ENCODE assay signal across 8 cellular contexts in genomic region chr3:88058593-88059379, GRCh38. TPM values are rescaled to one million over a fixed set of nuclear protein-coding genes. Genes with fewer than 3 reads are reported as not detected.
DNase-seq lines count a peak whose midpoint lies in the region; ATAC-seq and TF ChIP-seq lines count a peak whose summit lies in the region.

CGGBP1 (minus strand) TSS chr3:88059005; CDS start chr3:88055976, 3,029 bp downstream.
ZNF654 (plus strand) TSS chr3:88059255; CDS start chr3:88059320, 65 bp downstream.

- no peaks in the 10 kb centered on the region for H3K9me3 Mint-ChIP-seq in activated T-helper 2 cell treated with anti-CD3 and anti-CD28 coated beads, Interferon-gamma antibody, Interleukin-2, Interleukin-4, amounts not matched to agents 10 μg/mL and 5 μg/mL and 100 μg/mL, durations not matched to agents 14 hours and 24 hours and 36 hours
- no peaks in the 10 kb centered on the region for H3K9me3 Mint-ChIP-seq in naive thymus-derived CD8-positive, alpha-beta T cell

- H3K4me1 Mint-ChIP-seq in activated T-helper 2 cell treated with anti-CD3 and anti-CD28 coated beads, Interferon-gamma antibody, Interleukin-2, Interleukin-4, amounts not matched to agents 10 μg/mL and 5 μg/mL and 100 μg/mL, durations not matched to agents 14 hours and 24 hours and 36 hours (ENCODE audit: low read depth): peaks cover 50% of the 10 kb centered on the region
- H3K4me1 Mint-ChIP-seq in naive thymus-derived CD8-positive, alpha-beta T cell: peaks cover 27 to 74% (median 58%) of the 10 kb centered on the region in 4 donors

- intact Hi-C loops in activated T-helper 2 cell treated with anti-CD3 and anti-CD28 coated beads, Interferon-gamma antibody, Interleukin-2, Interleukin-4, amounts not matched to agents 10 μg/mL and 5 μg/mL and 100 μg/mL, durations not matched to agents 14 hours and 24 hours and 36 hours (cut with micrococcal nuclease): loop anchor here (1.0 to 5.0 kb wide), 6 partner anchors 28 to 91 kb away; partner anchors contain the start of gene C3orf38

- H3K27me3 ChIP-seq in RWPE2 (ENCODE audit: insufficient read depth, poor library complexity, severe bottlenecking): no peaks in the 10 kb centered on the region

- DNase-seq in EH (ENCODE audit: low read depth): peak; percentile 99
- DNase-seq in H4 (ENCODE audit: low spot score): peak; percentile 93
- DNase-seq in LoVo (ENCODE audit: low spot score): peak; percentile 98
- peak; percentile 96 for DNase-seq in RWPE2 (ENCODE audit: low spot score)
- peak; percentile 99 for DNase-seq in activated T-helper 2 cell treated with anti-CD3 and anti-CD28 coated beads, Interferon-gamma antibody, Interleukin-2, Interleukin-4, amounts not matched to agents 10 μg/mL and 5 μg/mL and 100 μg/mL, durations not matched to agents 14 hours and 24 hours and 36 hours (ENCODE audit: low spot score)
- peak; percentile 98 for DNase-seq in fibroblast of mammary gland (ENCODE audit: low read depth)
- DNase-seq in naive thymus-derived CD8-positive, alpha-beta T cell: peak; percentile 87 to 100 (median 99)
- DNase-seq in stimulated activated naive CD4-positive, alpha-beta T cell (lab: John Stamatoyannopoulos, UW): peak; percentile 97 to 100 (median 98)

- H3K4me3 ChIP-seq in RWPE2 (ENCODE audit: severe bottlenecking) (peak within 1 kb of the TSS; percentile 96), fibroblast of mammary gland (ENCODE audit: control insufficient read depth, low read depth, low read length) (peak within 1 kb of the TSS; percentile 75)

- POLR2A ChIA-PET in naive thymus-derived CD8-positive, alpha-beta T cell (lab: Charles Lee): interaction anchor here (0.6 to 2.3 kb wide), 13 partner anchors 8 to 832 kb away, joined by 3 to 68 read pairs (median 4); partner anchors contain the start of genes C3orf38 and CHMP2B

- peak within 1 kb of the TSS; percentile 98 for H3K27ac Mint-ChIP-seq in activated T-helper 2 cell treated with anti-CD3 and anti-CD28 coated beads, Interferon-gamma antibody, Interleukin-2, Interleukin-4, amounts not matched to agents 10 μg/mL and 5 μg/mL and 100 μg/mL, durations not matched to agents 14 hours and 24 hours and 36 hours
- peak within 1 kb of the TSS; percentile 94 to 99 (median 98) for H3K27ac Mint-ChIP-seq in naive thymus-derived CD8-positive, alpha-beta T cell

- TF ChIP-seq CTCF in RWPE2 (IDR thresholded peaks at IDR 0.05; ENCODE audit: poor library complexity, severe bottlenecking): no peak
- no peak for TF ChIP-seq CTCF in fibroblast of mammary gland (conservative IDR thresholded peaks at IDR 0.05; ENCODE audit: control insufficient read depth, insufficient read depth, low read depth, low read length)

- H3K36me3 ChIP-seq in RWPE2 (ENCODE audit: low read depth): peaks cover 36% of the 10 kb centered on the region

- peak within 1 kb of the TSS; percentile 74 for H3K27ac ChIP-seq in RWPE2 (ENCODE audit: poor library complexity, severe bottlenecking)

- no peaks in the 10 kb centered on the region for H3K27me3 Mint-ChIP-seq in activated T-helper 2 cell treated with anti-CD3 and anti-CD28 coated beads, Interferon-gamma antibody, Interleukin-2, Interleukin-4, amounts not matched to agents 10 μg/mL and 5 μg/mL and 100 μg/mL, durations not matched to agents 14 hours and 24 hours and 36 hours (ENCODE audit: low read depth)
- H3K27me3 Mint-ChIP-seq in naive thymus-derived CD8-positive, alpha-beta T cell: no peaks in the 10 kb centered on the region

- no peaks in the 10 kb centered on the region for H3K9me3 ChIP-seq in RWPE2 (ENCODE audit: severe bottlenecking)

- peak; percentile 92 for ATAC-seq in RWPE2 (ENCODE audit: low read depth)
- ATAC-seq in naive thymus-derived CD8-positive, alpha-beta T cell: peak; percentile 91 to 92

- peak within 1 kb of the TSS; percentile 100 for H3K4me3 Mint-ChIP-seq in activated T-helper 2 cell treated with anti-CD3 and anti-CD28 coated beads, Interferon-gamma antibody, Interleukin-2, Interleukin-4, amounts not matched to agents 10 μg/mL and 5 μg/mL and 100 μg/mL, durations not matched to agents 14 hours and 24 hours and 36 hours (ENCODE audit: low read depth)
- H3K4me3 Mint-ChIP-seq in naive thymus-derived CD8-positive, alpha-beta T cell: peak within 1 kb of the TSS; percentile 92 to 100 (median 98)

- peaks cover 10% of the 10 kb centered on the region for H3K4me1 ChIP-seq in RWPE2 (ENCODE audit: insufficient read depth, poor library complexity, severe bottlenecking)

- H3K36me3 Mint-ChIP-seq in activated T-helper 2 cell treated with anti-CD3 and anti-CD28 coated beads, Interferon-gamma antibody, Interleukin-2, Interleukin-4, amounts not matched to agents 10 μg/mL and 5 μg/mL and 100 μg/mL, durations not matched to agents 14 hours and 24 hours and 36 hours (ENCODE audit: low read depth): peaks cover 40% of the 10 kb centered on the region
- peaks cover 13 to 31% (median 28%) of the 10 kb centered on the region in 3 donors for H3K36me3 Mint-ChIP-seq in naive thymus-derived CD8-positive, alpha-beta T cell

RNA-seq across cellular contexts. Expression of gene CGGBP1, which starts in this region (rescaled TPM):
- total RNA-seq in H4 (2014; rRNA removed; shearing (Covaris generic)): 29.3 and 37.3 TPM in 2 replicates
- 94.7 and 95.1 TPM in 2 replicates for total RNA-seq in activated T-helper 2 cell treated with anti-CD3 and anti-CD28 coated beads, Interferon-gamma antibody, Interleukin-2, Interleukin-4, amounts not matched to agents 10 μg/mL and 5 μg/mL and 100 μg/mL, durations not matched to agents 14 hours and 24 hours and 36 hours
- total RNA-seq in naive thymus-derived CD8-positive, alpha-beta T cell: 100 to 1,000 TPM; 151 to 153 TPM
- polyA plus RNA-seq in naive thymus-derived CD8-positive, alpha-beta T cell: 10 to 100 TPM; 85.8 to 97.2 (median 92.1) TPM

RNA-seq across cellular contexts. Expression of gene ZNF654, which starts in this region (rescaled TPM):
- 4.0 and 7.2 TPM in 2 replicates for total RNA-seq in H4 (2014; rRNA removed; shearing (Covaris generic))
- 16.7 and 20.7 TPM in 2 replicates for total RNA-seq in activated T-helper 2 cell treated with anti-CD3 and anti-CD28 coated beads, Interferon-gamma antibody, Interleukin-2, Interleukin-4, amounts not matched to agents 10 μg/mL and 5 μg/mL and 100 μg/mL, durations not matched to agents 14 hours and 24 hours and 36 hours
- total RNA-seq in naive thymus-derived CD8-positive, alpha-beta T cell: 10 to 100 TPM; 23.1 to 24.7 TPM
- 10 to 100 TPM; 11.1 to 13.9 (median 11.2) TPM for polyA plus RNA-seq in naive thymus-derived CD8-positive, alpha-beta T cell

Comparison
In these comparisons a context has a peak if more than half of its experiments do, and no peak if none do; other contexts are left out.
1. Peak in every context shown above with its lines: DNase-seq, ATAC-seq, H3K4me3 ChIP-seq and H3K27ac ChIP-seq.